10 cellular contexts compared by ENCODE assay signal in the genomic region with DNA sequence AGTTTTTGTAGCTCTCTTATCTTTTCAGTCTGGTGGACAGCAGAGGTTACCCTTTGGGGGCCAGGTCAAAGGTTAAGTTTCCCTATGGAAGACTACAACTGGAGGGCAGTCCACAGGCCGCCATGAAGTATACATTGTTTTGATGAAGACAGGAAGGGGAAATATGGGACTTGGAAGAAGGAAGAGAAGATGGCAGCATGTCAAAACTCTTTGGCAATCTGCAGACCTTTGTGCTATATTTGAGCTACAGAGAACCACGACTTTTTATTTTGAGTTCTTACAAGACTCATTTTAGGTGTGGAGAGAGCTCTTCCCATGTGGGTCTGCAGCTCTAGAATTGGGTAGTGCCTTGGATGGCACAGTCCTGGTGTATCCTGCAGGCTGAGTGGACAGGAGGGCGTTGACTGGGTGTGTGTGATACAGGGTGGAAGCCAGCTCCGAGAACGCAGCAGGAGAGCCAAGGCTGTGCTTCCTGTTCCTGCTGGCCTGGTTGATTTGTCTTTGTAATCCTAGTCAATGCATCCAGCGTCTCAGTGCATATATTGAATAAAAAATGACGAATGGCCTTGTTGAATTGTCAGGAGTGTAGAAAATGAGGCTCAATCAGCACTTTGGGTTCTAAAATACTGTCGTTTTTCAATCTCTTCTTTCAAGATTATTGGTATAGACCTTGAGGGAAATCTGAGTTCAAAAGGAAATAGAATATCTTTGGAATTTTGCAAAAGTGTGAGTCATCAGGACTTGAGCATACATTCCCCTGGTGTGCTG. TPM values are rescaled to one million over a fixed set of nuclear protein-coding genes. Genes with fewer than 3 reads are reported as not detected.
DNase-seq lines count a peak whose midpoint lies in the region; ATAC-seq and TF ChIP-seq lines count a peak whose summit lies in the region.
"Had no signal": no experiment of that assay in that cellular context is flagged by ENCODE, and none has a peak within 500 bp of the region (broad histone marks: within the 10 kb centered on the region; RNA-seq: fewer than 3 reads in every experiment).

No MANE protein-coding gene starts in this region.

- H3K9me2 ChIP-seq in PC-9 (ENCODE audit: insufficient read depth), result no peaks in the 10 kb centered on the region

- TF ChIP-seq CTCF in PC-9 (conservative IDR thresholded peaks at IDR 0.05), result no peak
- TF ChIP-seq CTCF in osteoblast (IDR thresholded peaks at IDR 0.05; ENCODE audit: extremely low read depth, low read depth, low read length), result no peak

- CTCF ChIA-PET in PC-9 (lab: Charles Lee), result interaction anchor here (0.6 to 6.1 kb wide), 6 partner anchors 9 to 244 kb away, joined by 3 to 88 read pairs (median 10); a partner anchor contains a TSS

- TSS peak; percentile 79 for BruUV-seq in PC-9 (replicated peaks; lab: Mats Ljungman, UMichigan)

- H3K36me3 ChIP-seq in PC-9 (ENCODE audit: low read depth) (no peaks in the 10 kb centered on the region; the same call in 1 of the 2 replicates), esophagus (ENCODE audit: control insufficient read depth in 2 of 2, insufficient read depth in 2 of 2, low read length in 1 of 2) (no peaks in the 10 kb centered on the region), osteoblast (ENCODE audit: insufficient read depth, low read length) (no peaks in the 10 kb centered on the region)

- H3K4me3 ChIP-seq in PC-9, result peak overlapping the region; percentile 39
- H3K4me3 ChIP-seq in esophagus (ENCODE audit: low read depth in 1 of 2, low read length in 2 of 2), result no peak overlapping the region
- no peak overlapping the region for H3K4me3 ChIP-seq in osteoblast (ENCODE audit: insufficient read depth, low read length)

- no peaks in the 10 kb centered on the region for H4K20me1 ChIP-seq in PC-9 (ENCODE audit: insufficient read depth)
- H4K20me1 ChIP-seq in osteoblast (ENCODE audit: insufficient read depth, low read length), result no peaks in the 10 kb centered on the region

- no peak for ATAC-seq in HG03439 (IDR thresholded peaks at IDR 0.05; ENCODE audit: unreplicated experiment)
- ATAC-seq in GM19395 (IDR thresholded peaks at IDR 0.05; ENCODE audit: unreplicated experiment), result no peak
- ATAC-seq in HG03135 (IDR thresholded peaks at IDR 0.05; ENCODE audit: unreplicated experiment), result no peak

- H3K9me3 ChIP-seq in PC-9 (ENCODE audit: insufficient read depth, low read depth), result no peaks in the 10 kb centered on the region
- H3K9me3 ChIP-seq in esophagus (ENCODE audit: control insufficient read depth in 2 of 2, insufficient read depth in 1 of 2, low read depth in 1 of 2, low read length in 1 of 2), result no peaks in the 10 kb centered on the region
- H3K9me3 ChIP-seq in osteoblast (ENCODE audit: low read depth, low read length), result no peaks in the 10 kb centered on the region

- H3K79me2 ChIP-seq in PC-9 (ENCODE audit: low read depth) (peaks cover 87% of the 10 kb centered on the region), osteoblast (ENCODE audit: insufficient read depth, low read length) (no peaks in the 10 kb centered on the region)

- H3K27ac ChIP-seq in PC-9 (peak overlapping the region; percentile 81), esophagus (ENCODE audit: low read depth in 2 of 2, low read length in 1 of 2) (peak overlapping the region; percentile 57 to 82), osteoblast (ENCODE audit: low read depth, low read length) (no peak overlapping the region)

- H3K4me1 ChIP-seq in PC-9 (replicated peaks; ENCODE audit: insufficient read depth) (peaks cover 98% of the 10 kb centered on the region), esophagus (ENCODE audit: control insufficient read depth in 2 of 2, insufficient read depth in 2 of 2, low read length in 1 of 2) (peaks cover 4 to 8% of the 10 kb centered on the region in 2 donors), osteoblast (ENCODE audit: insufficient read depth, low read length) (peaks cover 22% of the 10 kb centered on the region)

- H3K4me2 ChIP-seq in PC-9 (peak overlapping the region; percentile 72), osteoblast (ENCODE audit: insufficient read depth, low read length) (peak overlapping the region; percentile 25)

- H3K27me3 ChIP-seq in PC-9 (ENCODE audit: insufficient read depth, low read depth), result no peaks in the 10 kb centered on the region
- no peaks in the 10 kb centered on the region for H3K27me3 ChIP-seq in esophagus (ENCODE audit: control insufficient read depth in 1 of 2, insufficient read depth in 2 of 2, low read length in 2 of 2)
- H3K27me3 ChIP-seq in osteoblast (ENCODE audit: insufficient read depth, low read length), result no peaks in the 10 kb centered on the region

- DNase-seq in EH (ENCODE audit: low read depth) (peak; percentile 68), PC-9 (peak; percentile 87 to 99), osteoblast (ENCODE audit: insufficient read length, low spot score, missing footprints) (peak; percentile 79), NCI-H1694 (lab: John Stamatoyannopoulos, UW) (no peak)
- DNase-seq: naive B cell, NCI-H187 had no signal

- intact Hi-C loops in PC-9 (cut with micrococcal nuclease; ENCODE audit: unreplicated experiment), result loop anchor here (2.0 kb wide), 1 partner anchor 16 kb away; no protein-coding TSS in a partner anchor

- peak overlapping the region; percentile 40 for H2AFZ ChIP-seq in PC-9
- peak overlapping the region; percentile 67 for H2AFZ ChIP-seq in osteoblast (ENCODE audit: low read length)

- 37 to 46% methylated on average over 8 of the region's 8 CpGs for WGBS in esophagus, 2 donors

- POLR2A ChIA-PET in PC-9 (lab: Charles Lee; ENCODE audit: unreplicated experiment), result interaction anchor here (0.5 to 1.3 kb wide), 6 partner anchors 9 to 738 kb away, joined by 5 to 17 read pairs (median 6); a partner anchor contains a TSS

- H3F3A ChIP-seq in PC-9 (ENCODE audit: insufficient read depth, low read depth), result peaks cover 81% of the 10 kb centered on the region

RNA-seq across cellular contexts. Expression of a gene that starts 11.5 kb away (rescaled TPM):
- total RNA-seq in PC-9 (2021) (180 and 213 TPM in 2 replicates), osteoblast (6.5 and 9.0 TPM in 2 replicates)
- 10 to 100 TPM in 1 of 2 donors, 1 to 10 TPM in 1; 9.9 to 18.5 TPM for polyA plus RNA-seq in esophagus

Comparison
In these comparisons a context has a peak if more than half of its experiments do, and no peak if none do; other contexts are left out.
1. RNA of a gene that starts 11.5 kb away (total RNA-seq): 180 to 213 TPM in PC-9; 6.5 to 9.0 TPM in osteoblast; every median in the first group is over 10 times any median in the second.